In the genomic region with DNA sequence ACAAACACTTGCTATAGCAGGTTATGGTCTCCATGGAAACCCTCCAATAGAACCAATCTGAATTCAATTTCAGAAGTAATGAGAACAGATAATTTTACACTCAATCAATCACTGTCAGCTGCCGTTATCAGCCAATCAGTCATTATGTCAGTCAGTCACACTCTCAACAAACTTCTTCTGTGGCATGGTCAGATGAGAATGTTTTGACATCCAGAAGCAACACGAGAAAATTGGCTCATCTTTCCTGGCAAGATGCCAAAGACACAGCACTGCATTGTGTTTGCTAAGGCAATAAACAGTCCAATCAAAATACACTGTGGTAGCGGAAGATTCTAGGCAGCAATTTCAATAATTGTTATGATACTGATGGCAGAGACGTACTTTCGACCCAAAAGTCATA, we compare ENCODE assay signal across 1 cellular context.
TF ChIP-seq lines count a peak whose summit lies in the region.

No MANE protein-coding gene starts in this region.

TF ChIP-seq in HEK293, 187 proteins besides CTCF, POLR2A, EP300 and RAD21 (continued from another document):
- TF ChIP-seq, protein P1, sequence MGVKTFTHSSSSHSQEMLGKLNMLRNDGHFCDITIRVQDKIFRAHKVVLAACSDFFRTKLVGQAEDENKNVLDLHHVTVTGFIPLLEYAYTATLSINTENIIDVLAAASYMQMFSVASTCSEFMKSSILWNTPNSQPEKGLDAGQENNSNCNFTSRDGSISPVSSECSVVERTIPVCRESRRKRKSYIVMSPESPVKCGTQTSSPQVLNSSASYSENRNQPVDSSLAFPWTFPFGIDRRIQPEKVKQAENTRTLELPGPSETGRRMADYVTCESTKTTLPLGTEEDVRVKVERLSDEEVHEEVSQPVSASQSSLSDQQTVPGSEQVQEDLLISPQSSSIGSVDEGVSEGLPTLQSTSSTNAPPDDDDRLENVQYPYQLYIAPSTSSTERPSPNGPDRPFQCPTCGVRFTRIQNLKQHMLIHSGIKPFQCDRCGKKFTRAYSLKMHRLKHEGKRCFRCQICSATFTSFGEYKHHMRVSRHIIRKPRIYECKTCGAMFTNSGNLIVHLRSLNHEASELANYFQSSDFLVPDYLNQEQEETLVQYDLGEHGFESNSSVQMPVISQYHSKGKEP (tag by site-specific recombination; IDR thresholded peaks at IDR 0.05), result peak; percentile 81
- TF ChIP-seq, protein P2, sequence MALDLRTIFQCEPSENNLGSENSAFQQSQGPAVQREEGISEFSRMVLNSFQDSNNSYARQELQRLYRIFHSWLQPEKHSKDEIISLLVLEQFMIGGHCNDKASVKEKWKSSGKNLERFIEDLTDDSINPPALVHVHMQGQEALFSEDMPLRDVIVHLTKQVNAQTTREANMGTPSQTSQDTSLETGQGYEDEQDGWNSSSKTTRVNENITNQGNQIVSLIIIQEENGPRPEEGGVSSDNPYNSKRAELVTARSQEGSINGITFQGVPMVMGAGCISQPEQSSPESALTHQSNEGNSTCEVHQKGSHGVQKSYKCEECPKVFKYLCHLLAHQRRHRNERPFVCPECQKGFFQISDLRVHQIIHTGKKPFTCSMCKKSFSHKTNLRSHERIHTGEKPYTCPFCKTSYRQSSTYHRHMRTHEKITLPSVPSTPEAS (tag by site-specific recombination; IDR thresholded peaks at IDR 0.05), result no peak
- TF ChIP-seq ZNF549 (tag by site-specific recombination; IDR thresholded peaks at IDR 0.05), result peak; percentile 20; the same call in 1 of the 2 replicates
- TF ChIP-seq, protein P3, sequence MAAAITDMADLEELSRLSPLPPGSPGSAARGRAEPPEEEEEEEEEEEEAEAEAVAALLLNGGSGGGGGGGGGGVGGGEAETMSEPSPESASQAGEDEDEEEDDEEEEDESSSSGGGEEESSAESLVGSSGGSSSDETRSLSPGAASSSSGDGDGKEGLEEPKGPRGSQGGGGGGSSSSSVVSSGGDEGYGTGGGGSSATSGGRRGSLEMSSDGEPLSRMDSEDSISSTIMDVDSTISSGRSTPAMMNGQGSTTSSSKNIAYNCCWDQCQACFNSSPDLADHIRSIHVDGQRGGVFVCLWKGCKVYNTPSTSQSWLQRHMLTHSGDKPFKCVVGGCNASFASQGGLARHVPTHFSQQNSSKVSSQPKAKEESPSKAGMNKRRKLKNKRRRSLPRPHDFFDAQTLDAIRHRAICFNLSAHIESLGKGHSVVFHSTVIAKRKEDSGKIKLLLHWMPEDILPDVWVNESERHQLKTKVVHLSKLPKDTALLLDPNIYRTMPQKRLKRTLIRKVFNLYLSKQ (tag by site-specific recombination; IDR thresholded peaks at IDR 0.05; ENCODE audit: borderline replicate concordance), result no peak
- no peak for TF ChIP-seq ZBTB48 (tag by site-specific recombination; IDR thresholded peaks at IDR 0.05)
- no peak for TF ChIP-seq ZBTB7A (tag by site-specific recombination; IDR thresholded peaks at IDR 0.05; ENCODE audit: low read depth)
- no peak for TF ChIP-seq ZNF266 (tag by site-specific recombination; IDR thresholded peaks at IDR 0.05; ENCODE audit: low read depth)
- TF ChIP-seq, protein P4, sequence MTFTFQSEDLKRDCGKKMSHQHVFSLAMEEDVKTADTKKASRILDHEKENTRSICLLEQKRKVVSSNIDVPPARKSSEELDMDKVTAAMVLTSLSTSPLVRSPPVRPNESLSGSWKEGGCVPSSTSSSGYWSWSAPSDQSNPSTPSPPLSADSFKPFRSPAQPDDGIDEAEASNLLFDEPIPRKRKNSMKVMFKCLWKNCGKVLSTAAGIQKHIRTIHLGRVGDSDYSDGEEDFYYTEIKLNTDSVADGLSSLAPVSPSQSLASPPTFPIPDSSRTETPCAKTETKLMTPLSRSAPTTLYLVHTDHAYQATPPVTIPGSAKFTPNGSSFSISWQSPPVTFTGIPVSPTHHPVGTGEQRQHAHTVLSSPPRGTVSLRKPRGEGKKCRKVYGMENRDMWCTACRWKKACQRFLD (tag by site-specific recombination; IDR thresholded peaks at IDR 0.05), result no peak
- TF ChIP-seq ZNF747 (tag by site-specific recombination; IDR thresholded peaks at IDR 0.05), result no peak
- no peak for TF ChIP-seq ZNF248 (tag by site-specific recombination; IDR thresholded peaks at IDR 0.05)
- TF ChIP-seq ZNF529 (tag by site-specific recombination; IDR thresholded peaks at IDR 0.05; ENCODE audit: insufficient replicate concordance), result peak; percentile 55
- no peak for TF ChIP-seq SP2 (tag by site-specific recombination; IDR thresholded peaks at IDR 0.05)
- no peak for TF ChIP-seq ZNF560 (tag by site-specific recombination; IDR thresholded peaks at IDR 0.05; ENCODE audit: borderline replicate concordance)
- no peak for TF ChIP-seq ZNF239 (tag by site-specific recombination; IDR thresholded peaks at IDR 0.05)
- TF ChIP-seq, protein P5, sequence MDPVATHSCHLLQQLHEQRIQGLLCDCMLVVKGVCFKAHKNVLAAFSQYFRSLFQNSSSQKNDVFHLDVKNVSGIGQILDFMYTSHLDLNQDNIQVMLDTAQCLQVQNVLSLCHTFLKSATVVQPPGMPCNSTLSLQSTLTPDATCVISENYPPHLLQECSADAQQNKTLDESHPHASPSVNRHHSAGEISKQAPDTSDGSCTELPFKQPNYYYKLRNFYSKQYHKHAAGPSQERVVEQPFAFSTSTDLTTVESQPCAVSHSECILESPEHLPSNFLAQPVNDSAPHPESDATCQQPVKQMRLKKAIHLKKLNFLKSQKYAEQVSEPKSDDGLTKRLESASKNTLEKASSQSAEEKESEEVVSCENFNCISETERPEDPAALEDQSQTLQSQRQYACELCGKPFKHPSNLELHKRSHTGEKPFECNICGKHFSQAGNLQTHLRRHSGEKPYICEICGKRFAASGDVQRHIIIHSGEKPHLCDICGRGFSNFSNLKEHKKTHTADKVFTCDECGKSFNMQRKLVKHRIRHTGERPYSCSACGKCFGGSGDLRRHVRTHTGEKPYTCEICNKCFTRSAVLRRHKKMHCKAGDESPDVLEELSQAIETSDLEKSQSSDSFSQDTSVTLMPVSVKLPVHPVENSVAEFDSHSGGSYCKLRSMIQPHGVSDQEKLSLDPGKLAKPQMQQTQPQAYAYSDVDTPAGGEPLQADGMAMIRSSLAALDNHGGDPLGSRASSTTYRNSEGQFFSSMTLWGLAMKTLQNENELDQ (tag by site-specific recombination; IDR thresholded peaks at IDR 0.05; ENCODE audit: low read depth), result no peak
- TF ChIP-seq ZNF664 (tag by site-specific recombination; IDR thresholded peaks at IDR 0.05), result no peak
- TF ChIP-seq ZSCAN16 (tag by site-specific recombination; IDR thresholded peaks at IDR 0.05), result no peak
- TF ChIP-seq, protein P6, sequence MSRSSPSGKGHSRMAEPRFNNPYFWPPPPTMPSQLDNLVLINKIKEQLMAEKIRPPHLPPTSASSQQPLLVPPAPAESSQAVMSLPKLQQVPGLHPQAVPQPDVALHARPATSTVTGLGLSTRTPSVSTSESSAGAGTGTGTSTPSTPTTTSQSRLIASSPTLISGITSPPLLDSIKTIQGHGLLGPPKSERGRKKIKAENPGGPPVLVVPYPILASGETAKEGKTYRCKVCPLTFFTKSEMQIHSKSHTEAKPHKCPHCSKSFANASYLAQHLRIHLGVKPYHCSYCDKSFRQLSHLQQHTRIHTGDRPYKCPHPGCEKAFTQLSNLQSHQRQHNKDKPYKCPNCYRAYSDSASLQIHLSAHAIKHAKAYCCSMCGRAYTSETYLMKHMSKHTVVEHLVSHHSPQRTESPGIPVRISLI (tag by site-specific recombination; IDR thresholded peaks at IDR 0.05), result no peak
- peak; percentile 65 for TF ChIP-seq SCRT2 (tag by site-specific recombination; IDR thresholded peaks at IDR 0.05)
- peak; percentile 32; the same call in 1 of the 2 replicates for TF ChIP-seq ZNF366 (tag by site-specific recombination; conservative IDR thresholded peaks at IDR 0.05)
- TF ChIP-seq ZSCAN23 (tag by site-specific recombination; IDR thresholded peaks at IDR 0.05), result no peak
- no peak for TF ChIP-seq KLF7 (tag by site-specific recombination; IDR thresholded peaks at IDR 0.05; ENCODE audit: borderline replicate concordance)
- TF ChIP-seq, protein P7, sequence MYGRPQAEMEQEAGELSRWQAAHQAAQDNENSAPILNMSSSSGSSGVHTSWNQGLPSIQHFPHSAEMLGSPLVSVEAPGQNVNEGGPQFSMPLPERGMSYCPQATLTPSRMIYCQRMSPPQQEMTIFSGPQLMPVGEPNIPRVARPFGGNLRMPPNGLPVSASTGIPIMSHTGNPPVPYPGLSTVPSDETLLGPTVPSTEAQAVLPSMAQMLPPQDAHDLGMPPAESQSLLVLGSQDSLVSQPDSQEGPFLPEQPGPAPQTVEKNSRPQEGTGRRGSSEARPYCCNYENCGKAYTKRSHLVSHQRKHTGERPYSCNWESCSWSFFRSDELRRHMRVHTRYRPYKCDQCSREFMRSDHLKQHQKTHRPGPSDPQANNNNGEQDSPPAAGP (tag by site-specific recombination; IDR thresholded peaks at IDR 0.05), result no peak
- no peak for TF ChIP-seq ZNF571 (tag by site-specific recombination; IDR thresholded peaks at IDR 0.05)
- no peak for TF ChIP-seq ZNF404 (tag by site-specific recombination; IDR thresholded peaks at IDR 0.05)
- no peak for TF ChIP-seq ZNF658 (tag by site-specific recombination; IDR thresholded peaks at IDR 0.05)
- TF ChIP-seq YY1 (tag by site-specific recombination; IDR thresholded peaks at IDR 0.05), result no peak
- TF ChIP-seq SP7 (tag by site-specific recombination; IDR thresholded peaks at IDR 0.05), result peak; percentile 58
- no peak for TF ChIP-seq ZNF202 (tag by site-specific recombination; IDR thresholded peaks at IDR 0.05; ENCODE audit: borderline replicate concordance)
- TF ChIP-seq ZFP41 (tag by site-specific recombination; IDR thresholded peaks at IDR 0.05; ENCODE audit: borderline replicate concordance), result no peak
- TF ChIP-seq, protein P8, sequence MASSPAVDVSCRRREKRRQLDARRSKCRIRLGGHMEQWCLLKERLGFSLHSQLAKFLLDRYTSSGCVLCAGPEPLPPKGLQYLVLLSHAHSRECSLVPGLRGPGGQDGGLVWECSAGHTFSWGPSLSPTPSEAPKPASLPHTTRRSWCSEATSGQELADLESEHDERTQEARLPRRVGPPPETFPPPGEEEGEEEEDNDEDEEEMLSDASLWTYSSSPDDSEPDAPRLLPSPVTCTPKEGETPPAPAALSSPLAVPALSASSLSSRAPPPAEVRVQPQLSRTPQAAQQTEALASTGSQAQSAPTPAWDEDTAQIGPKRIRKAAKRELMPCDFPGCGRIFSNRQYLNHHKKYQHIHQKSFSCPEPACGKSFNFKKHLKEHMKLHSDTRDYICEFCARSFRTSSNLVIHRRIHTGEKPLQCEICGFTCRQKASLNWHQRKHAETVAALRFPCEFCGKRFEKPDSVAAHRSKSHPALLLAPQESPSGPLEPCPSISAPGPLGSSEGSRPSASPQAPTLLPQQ (tag by site-specific recombination; IDR thresholded peaks at IDR 0.05), result 0 out of 2 replicates have a peak, but pooled peaks have one; percentile 27
- TF ChIP-seq ZNF530 (tag by site-specific recombination; IDR thresholded peaks at IDR 0.05; ENCODE audit: low read depth), result no peak
- TF ChIP-seq, protein P9, sequence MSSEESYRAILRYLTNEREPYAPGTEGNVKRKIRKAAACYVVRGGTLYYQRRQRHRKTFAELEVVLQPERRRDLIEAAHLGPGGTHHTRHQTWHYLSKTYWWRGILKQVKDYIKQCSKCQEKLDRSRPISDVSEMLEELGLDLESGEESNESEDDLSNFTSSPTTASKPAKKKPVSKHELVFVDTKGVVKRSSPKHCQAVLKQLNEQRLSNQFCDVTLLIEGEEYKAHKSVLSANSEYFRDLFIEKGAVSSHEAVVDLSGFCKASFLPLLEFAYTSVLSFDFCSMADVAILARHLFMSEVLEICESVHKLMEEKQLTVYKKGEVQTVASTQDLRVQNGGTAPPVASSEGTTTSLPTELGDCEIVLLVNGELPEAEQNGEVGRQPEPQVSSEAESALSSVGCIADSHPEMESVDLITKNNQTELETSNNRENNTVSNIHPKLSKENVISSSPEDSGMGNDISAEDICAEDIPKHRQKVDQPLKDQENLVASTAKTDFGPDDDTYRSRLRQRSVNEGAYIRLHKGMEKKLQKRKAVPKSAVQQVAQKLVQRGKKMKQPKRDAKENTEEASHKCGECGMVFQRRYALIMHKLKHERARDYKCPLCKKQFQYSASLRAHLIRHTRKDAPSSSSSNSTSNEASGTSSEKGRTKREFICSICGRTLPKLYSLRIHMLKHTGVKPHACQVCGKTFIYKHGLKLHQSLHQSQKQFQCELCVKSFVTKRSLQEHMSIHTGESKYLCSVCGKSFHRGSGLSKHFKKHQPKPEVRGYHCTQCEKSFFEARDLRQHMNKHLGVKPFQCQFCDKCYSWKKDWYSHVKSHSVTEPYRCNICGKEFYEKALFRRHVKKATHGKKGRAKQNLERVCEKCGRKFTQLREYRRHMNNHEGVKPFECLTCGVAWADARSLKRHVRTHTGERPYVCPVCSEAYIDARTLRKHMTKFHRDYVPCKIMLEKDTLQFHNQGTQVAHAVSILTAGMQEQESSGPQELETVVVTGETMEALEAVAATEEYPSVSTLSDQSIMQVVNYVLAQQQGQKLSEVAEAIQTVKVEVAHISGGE (tag by site-specific recombination; conservative IDR thresholded peaks at IDR 0.05; ENCODE audit: low read depth), result no peak
- TF ChIP-seq SP3 (tag by site-specific recombination; IDR thresholded peaks at IDR 0.05), result no peak
- TF ChIP-seq, protein P10, sequence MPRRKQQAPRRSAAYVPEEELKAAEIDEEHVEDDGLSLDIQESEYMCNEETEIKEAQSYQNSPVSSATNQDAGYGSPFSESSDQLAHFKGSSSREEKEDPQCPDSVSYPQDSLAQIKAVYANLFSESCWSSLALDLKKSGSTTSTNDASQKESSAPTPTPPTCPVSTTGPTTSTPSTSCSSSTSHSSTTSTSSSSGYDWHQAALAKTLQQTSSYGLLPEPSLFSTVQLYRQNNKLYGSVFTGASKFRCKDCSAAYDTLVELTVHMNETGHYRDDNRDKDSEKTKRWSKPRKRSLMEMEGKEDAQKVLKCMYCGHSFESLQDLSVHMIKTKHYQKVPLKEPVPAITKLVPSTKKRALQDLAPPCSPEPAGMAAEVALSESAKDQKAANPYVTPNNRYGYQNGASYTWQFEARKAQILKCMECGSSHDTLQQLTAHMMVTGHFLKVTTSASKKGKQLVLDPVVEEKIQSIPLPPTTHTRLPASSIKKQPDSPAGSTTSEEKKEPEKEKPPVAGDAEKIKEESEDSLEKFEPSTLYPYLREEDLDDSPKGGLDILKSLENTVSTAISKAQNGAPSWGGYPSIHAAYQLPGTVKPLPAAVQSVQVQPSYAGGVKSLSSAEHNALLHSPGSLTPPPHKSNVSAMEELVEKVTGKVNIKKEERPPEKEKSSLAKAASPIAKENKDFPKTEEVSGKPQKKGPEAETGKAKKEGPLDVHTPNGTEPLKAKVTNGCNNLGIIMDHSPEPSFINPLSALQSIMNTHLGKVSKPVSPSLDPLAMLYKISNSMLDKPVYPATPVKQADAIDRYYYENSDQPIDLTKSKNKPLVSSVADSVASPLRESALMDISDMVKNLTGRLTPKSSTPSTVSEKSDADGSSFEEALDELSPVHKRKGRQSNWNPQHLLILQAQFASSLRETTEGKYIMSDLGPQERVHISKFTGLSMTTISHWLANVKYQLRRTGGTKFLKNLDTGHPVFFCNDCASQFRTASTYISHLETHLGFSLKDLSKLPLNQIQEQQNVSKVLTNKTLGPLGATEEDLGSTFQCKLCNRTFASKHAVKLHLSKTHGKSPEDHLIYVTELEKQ (tag by site-specific recombination; IDR thresholded peaks at IDR 0.05; ENCODE audit: borderline replicate concordance), result peak; percentile 93
- no peak for TF ChIP-seq ZNF521 (tag by site-specific recombination; IDR thresholded peaks at IDR 0.05)
- TF ChIP-seq ZNF707 (tag by site-specific recombination; IDR thresholded peaks at IDR 0.05), result no peak
- peak; percentile 67; the same call in 1 of the 2 replicates for TF ChIP-seq OSR2 (tag by site-specific recombination; IDR thresholded peaks at IDR 0.05)
- TF ChIP-seq ZNF701 (tag by site-specific recombination; IDR thresholded peaks at IDR 0.05), result no peak
